23 cellular contexts compared by ENCODE assay signal in the genomic region with DNA sequence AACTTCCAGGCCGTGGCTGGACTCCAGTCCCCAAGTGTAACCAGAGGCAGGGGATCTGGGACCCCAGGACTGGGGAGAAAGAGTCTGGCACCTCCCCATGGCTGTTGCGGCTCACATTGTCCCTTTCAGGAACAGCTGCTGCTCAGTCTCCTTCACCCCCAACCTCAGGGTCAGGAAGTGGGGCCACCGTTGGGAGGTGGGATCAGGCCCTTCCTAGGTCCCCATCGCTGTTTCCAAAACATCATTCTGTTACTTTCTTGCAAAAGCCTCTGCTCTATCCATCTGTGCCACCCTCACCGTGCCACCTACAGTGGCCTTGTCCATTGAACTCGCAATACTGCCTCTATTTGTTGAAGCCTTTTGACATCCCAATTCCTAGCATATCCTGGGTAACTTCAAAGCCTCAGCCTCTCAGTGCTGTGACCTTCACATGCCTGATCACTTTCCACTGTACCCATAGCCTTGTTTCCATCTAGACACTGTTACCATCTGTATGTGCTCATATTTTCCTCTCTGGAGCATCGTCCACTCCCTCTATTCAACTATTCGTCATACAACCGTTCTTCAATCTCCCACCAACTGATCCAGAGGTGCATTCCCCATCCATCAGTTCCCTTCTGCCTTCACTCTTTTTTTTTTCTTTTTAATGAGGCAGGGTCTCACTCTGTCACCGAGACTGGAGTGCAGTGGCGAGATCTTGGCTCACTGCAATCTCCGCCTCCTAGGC. TPM values are rescaled to one million over a fixed set of nuclear protein-coding genes. Genes with fewer than 3 reads are reported as not detected.
"Had no signal": no experiment of that assay in that cellular context is flagged by ENCODE, and none has a peak within 500 bp of the region (broad histone marks: within the 10 kb centered on the region; RNA-seq: fewer than 3 reads in every experiment).

No MANE protein-coding gene starts in this region.

- DNase-seq: activated CD4-positive, alpha-beta memory T cell treated with anti-CD3 and anti-CD28 coated beads for 36 hours; activated CD4-positive, alpha-beta T cell treated with anti-CD3 and anti-CD28 coated beads for 4 hours; activated CD4-positive, CD25-positive, alpha-beta regulatory T cell; activated naive CD4-positive, alpha-beta T cell treated with anti-CD3 and anti-CD28 coated beads, Interleukin-2, amount 10 ng/mL, durations not matched to agents 7 days and 5 days; activated T-cell treated with anti-CD3 and anti-CD28 coated beads, Interleukin-2, amount 50 U/mL, for 48 hours; amygdala; cortex of kidney; glutamatergic neuron; immature natural killer cell; kidney glomerular epithelial cell; left lung; naive B cell; stimulated activated CD4-positive, alpha-beta T cell treated with anti-CD3 and anti-CD28 coated beads, Interleukin-1b, Interleukin-23, amount 100 ng/mL, for 48 hours; stomach; T-helper 17 cell; transverse colon; uterus had no signal

- ATAC-seq: left lung; stimulated activated memory B cell treated with anti-CD40 and anti-IgM and Interleukin-4, amounts not matched to agents 10 μg/mL and 1 μg/mL and 100 μg/mL, for 72 hours; T-helper 17 cell had no signal

- H3K9me3 ChIP-seq: left lung, prostate gland, stomach, transverse colon, uterus had no signal

- H3K27ac ChIP-seq: hepatocyte, left lung, neural progenitor cell, prostate gland, stomach, transverse colon, uterus had no signal

- H3K4me3 Mint-ChIP-seq: activated CD4-positive, alpha-beta memory T cell treated with anti-CD3 and anti-CD28 coated beads for 36 hours; activated naive CD4-positive, alpha-beta T cell treated with anti-CD3 and anti-CD28 coated beads, Interleukin-2, amount 10 ng/mL, durations not matched to agents 7 days and 5 days; immature natural killer cell; naive B cell; neural progenitor cell; stimulated activated memory B cell treated with anti-CD40 and anti-IgM and Interleukin-4, amounts not matched to agents 10 μg/mL and 1 μg/mL and 100 μg/mL, for 72 hours; T-helper 17 cell had no signal

- H3K36me3 Mint-ChIP-seq: activated CD4-positive, alpha-beta memory T cell treated with anti-CD3 and anti-CD28 coated beads for 36 hours; activated naive CD4-positive, alpha-beta T cell treated with anti-CD3 and anti-CD28 coated beads, Interleukin-2, amount 10 ng/mL, durations not matched to agents 7 days and 5 days; immature natural killer cell; naive B cell; neural progenitor cell; stimulated activated memory B cell treated with anti-CD40 and anti-IgM and Interleukin-4, amounts not matched to agents 10 μg/mL and 1 μg/mL and 100 μg/mL, for 72 hours had no signal

- H3K27ac Mint-ChIP-seq: activated CD4-positive, alpha-beta memory T cell treated with anti-CD3 and anti-CD28 coated beads for 36 hours; activated naive CD4-positive, alpha-beta T cell treated with anti-CD3 and anti-CD28 coated beads, Interleukin-2, amount 10 ng/mL, durations not matched to agents 7 days and 5 days; immature natural killer cell; neural progenitor cell; stimulated activated memory B cell treated with anti-CD40 and anti-IgM and Interleukin-4, amounts not matched to agents 10 μg/mL and 1 μg/mL and 100 μg/mL, for 72 hours; T-helper 17 cell had no signal

- H3K9ac ChIP-seq: neural progenitor cell had no signal

- H3K4me3 ChIP-seq: hepatocyte, left lung, lung, neural progenitor cell, prostate gland, stomach, transverse colon, uterus had no signal

- H3K4me1 Mint-ChIP-seq: immature natural killer cell had no signal

- H3K9me3 Mint-ChIP-seq: activated CD4-positive, alpha-beta memory T cell treated with anti-CD3 and anti-CD28 coated beads for 36 hours; activated naive CD4-positive, alpha-beta T cell treated with anti-CD3 and anti-CD28 coated beads, Interleukin-2, amount 10 ng/mL, durations not matched to agents 7 days and 5 days; immature natural killer cell; neural progenitor cell had no signal

- H3K27me3 ChIP-seq: hepatocyte, neural progenitor cell, uterus had no signal

- H3K36me3 ChIP-seq: left lung, neural progenitor cell, prostate gland, stomach, transverse colon, uterus had no signal

- H3K4me1 ChIP-seq: left lung, prostate gland, stomach, uterus had no signal

RNA-seq across cellular contexts. Expression of gene SRCIN1, which starts 15.0 kb away (rescaled TPM):
- total RNA-seq: fibroblast of villous mesenchyme had no signal
- polyA plus RNA-seq: immature natural killer cell had no signal

RNA-seq across cellular contexts. Expression of gene EPOP, which starts 54.0 kb away (rescaled TPM):
- polyA plus RNA-seq: immature natural killer cell had no signal
